Comparison of ENCODE assay signal across 1 cellular context in the genomic region with DNA sequence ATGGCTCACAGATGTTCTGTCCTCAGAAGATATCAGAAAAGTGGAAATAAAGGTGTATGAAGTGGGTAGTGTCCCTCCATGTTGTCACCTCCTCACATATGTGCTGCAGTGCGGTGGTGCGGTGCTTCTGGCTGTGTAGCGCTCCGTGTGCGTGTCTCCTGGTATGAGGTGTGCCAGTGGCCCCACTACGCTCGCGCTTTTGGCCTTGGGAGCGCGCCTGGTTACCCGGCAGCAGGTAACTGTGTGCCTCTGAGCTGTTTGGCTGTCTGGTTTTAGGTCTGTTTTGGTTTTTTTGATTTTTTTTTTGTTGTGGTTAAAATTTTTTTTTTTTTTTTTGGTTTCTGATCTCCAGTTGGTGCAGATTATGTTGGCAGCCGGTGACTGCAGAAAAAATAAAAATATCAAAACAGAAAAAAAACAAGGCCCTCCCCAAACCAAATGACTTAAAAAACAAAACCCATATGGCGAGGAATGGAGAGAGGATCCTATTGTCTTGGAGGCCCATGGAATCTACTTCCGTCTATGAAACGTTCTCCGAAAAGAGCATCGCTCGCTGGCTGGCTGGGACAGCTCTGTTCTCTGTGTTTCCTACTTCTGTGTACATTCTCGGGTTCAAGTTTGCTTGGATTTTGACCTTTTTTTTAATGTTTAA.
A peak's percentile ranks its signal among the peaks of the same experiment; 100 is the strongest.
TF ChIP-seq lines count a peak whose summit lies in the region.

No MANE protein-coding gene starts in this region.

TF ChIP-seq in liver, 16 proteins besides CTCF, POLR2A, EP300 and RAD21:
- TF ChIP-seq RXRA (IDR thresholded peaks at IDR 0.05) (peak in 1 of 2 donors; percentile 62), GABPA (IDR thresholded peaks at IDR 0.05 in 1 of 2, conservative IDR thresholded peaks at IDR 0.05 in 1 of 2) (no peak), FOXA2 (IDR thresholded peaks at IDR 0.05) (no peak), EGR1 (IDR thresholded peaks at IDR 0.05; ENCODE audit: low read depth in 2 of 2) (no peak), SP1 (IDR thresholded peaks at IDR 0.05) (no peak), HNF4A (conservative IDR thresholded peaks at IDR 0.05) (peak; percentile 27 to 32)
